1 cellular context compared by ENCODE assay signal in the genomic region with DNA sequence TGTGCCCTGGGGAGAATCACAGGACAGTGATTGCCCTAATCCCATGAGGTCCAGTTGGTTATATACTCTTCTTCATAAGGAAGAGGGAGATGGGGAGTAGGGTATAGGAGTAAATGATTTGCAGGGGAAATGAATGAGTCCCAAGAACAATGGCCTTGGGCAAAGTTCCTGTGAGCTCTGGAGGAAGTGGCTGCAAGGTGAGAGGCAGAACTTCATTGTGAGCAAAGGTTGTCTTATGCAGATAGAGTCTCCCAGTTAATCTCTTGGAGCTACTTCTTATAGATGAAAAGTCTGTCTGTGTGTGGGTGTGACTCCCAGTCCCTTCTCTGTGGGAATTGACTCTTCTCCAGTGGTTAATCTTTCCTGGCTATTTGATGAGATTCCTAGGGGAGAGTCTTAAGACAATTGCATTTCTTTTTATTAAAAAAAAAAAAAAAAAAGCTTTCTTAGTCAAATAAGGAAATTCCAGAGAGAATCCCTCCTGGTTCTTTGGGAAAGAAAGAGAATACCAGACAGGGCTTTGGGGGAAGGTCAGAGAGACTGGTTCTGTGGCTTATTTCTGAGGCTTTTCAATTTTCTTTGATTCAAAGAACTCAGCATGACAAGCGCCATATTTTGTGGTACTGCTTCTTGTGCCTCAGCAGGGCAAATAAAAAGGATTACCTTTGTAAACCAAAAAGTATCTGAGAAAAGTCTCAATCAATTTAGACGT.
TF ChIP-seq lines count a peak whose summit lies in the region.

No MANE protein-coding gene starts in this region.

TF ChIP-seq in WTC11, 78 proteins besides CTCF, POLR2A, EP300 and RAD21 (continued from another document):
- TF ChIP-seq, protein P1, sequence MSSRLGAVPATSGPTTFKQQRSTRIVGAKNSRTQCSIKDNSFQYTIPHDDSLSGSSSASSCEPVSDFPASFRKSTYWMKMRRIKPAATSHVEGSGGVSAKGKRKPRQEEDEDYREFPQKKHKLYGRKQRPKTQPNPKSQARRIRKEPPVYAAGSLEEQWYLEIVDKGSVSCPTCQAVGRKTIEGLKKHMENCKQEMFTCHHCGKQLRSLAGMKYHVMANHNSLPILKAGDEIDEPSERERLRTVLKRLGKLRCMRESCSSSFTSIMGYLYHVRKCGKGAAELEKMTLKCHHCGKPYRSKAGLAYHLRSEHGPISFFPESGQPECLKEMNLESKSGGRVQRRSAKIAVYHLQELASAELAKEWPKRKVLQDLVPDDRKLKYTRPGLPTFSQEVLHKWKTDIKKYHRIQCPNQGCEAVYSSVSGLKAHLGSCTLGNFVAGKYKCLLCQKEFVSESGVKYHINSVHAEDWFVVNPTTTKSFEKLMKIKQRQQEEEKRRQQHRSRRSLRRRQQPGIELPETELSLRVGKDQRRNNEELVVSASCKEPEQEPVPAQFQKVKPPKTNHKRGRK (CRISPR knock-in tag; IDR thresholded peaks at IDR 0.05; ENCODE audit: borderline replicate concordance): no peak
- TF ChIP-seq, protein P2, sequence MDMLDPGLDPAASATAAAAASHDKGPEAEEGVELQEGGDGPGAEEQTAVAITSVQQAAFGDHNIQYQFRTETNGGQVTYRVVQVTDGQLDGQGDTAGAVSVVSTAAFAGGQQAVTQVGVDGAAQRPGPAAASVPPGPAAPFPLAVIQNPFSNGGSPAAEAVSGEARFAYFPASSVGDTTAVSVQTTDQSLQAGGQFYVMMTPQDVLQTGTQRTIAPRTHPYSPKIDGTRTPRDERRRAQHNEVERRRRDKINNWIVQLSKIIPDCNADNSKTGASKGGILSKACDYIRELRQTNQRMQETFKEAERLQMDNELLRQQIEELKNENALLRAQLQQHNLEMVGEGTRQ (CRISPR knock-in tag; IDR thresholded peaks at IDR 0.05): no peak
